In genomic region chr10:106175760-106176377, GRCh38 we compare ENCODE assay signal across 9 cellular contexts.
DNase-seq lines count a peak whose midpoint lies in the region; ATAC-seq and TF ChIP-seq lines count a peak whose summit lies in the region.
"Had no signal": no experiment of that assay in that cellular context is flagged by ENCODE, and none has a peak within 500 bp of the region (broad histone marks: within the 10 kb centered on the region; RNA-seq: fewer than 3 reads in every experiment).

No MANE protein-coding gene starts in this region.

- TF ChIP-seq CTCF in esophagus muscularis mucosa (IDR thresholded peaks at IDR 0.05): peak; percentile 52 to 62 (median 55)
- peak; percentile 65 for TF ChIP-seq CTCF in retinal pigment epithelial cell (conservative IDR thresholded peaks at IDR 0.05; ENCODE audit: low read depth, low read length)

- 44% methylated on average over 5 of the region's 5 CpGs for WGBS in esophagus muscularis mucosa

- intact Hi-C loops in esophagus muscularis mucosa (cut with DNase I): loop anchor here (2.0 kb wide), 1 partner anchor 225 kb away; no protein-coding TSS in a partner anchor

- no peaks in the 10 kb centered on the region for H3K4me1 ChIP-seq in esophagus muscularis mucosa

- H3K36me3 ChIP-seq in esophagus muscularis mucosa: no peaks in the 10 kb centered on the region

- no peak for TF ChIP-seq EP300 in esophagus muscularis mucosa (IDR thresholded peaks at IDR 0.05)

- H3K27me3 ChIP-seq in esophagus muscularis mucosa: no peaks in the 10 kb centered on the region

- H3K4me3 ChIP-seq in esophagus muscularis mucosa (no peak overlapping the region), retinal pigment epithelial cell (ENCODE audit: low read length) (no peak overlapping the region)

- H3K27ac ChIP-seq in esophagus muscularis mucosa (replicated peaks in 1 of 4): no peak overlapping the region

- no peak for ATAC-seq in HG02981 (IDR thresholded peaks at IDR 0.05; ENCODE audit: unreplicated experiment)

- DNase-seq in DMS79 treated with DMSO at 0.1 percent for 48 hours (lab: John Stamatoyannopoulos, UW): peak; percentile 0
- no peak for DNase-seq in DMS79 (lab: John Stamatoyannopoulos, UW)
- peak; percentile 2 for DNase-seq in NCI-H1694 (lab: John Stamatoyannopoulos, UW)
- no peak for DNase-seq in esophagus muscularis mucosa (ENCODE audit: extremely low spot score)
- DNase-seq in retinal pigment epithelial cell (ENCODE audit: low read depth): no peak
- DNase-seq in NCI-H187 (lab: John Stamatoyannopoulos, UW): no peak
- DNase-seq in NCI-H2227 (lab: John Stamatoyannopoulos, UW; ENCODE audit: unreplicated experiment): no peak
- DNase-seq: activated B cell treated with CpG ODN at 0.5 μM for 24 hours had no signal

- no peaks in the 10 kb centered on the region for H3K9me3 ChIP-seq in esophagus muscularis mucosa

- TF ChIP-seq POLR2A in esophagus muscularis mucosa (IDR thresholded peaks at IDR 0.05; ENCODE audit: low read depth): no peak

Comparison
In these comparisons a context has a peak if more than half of its experiments do, and no peak if none do; other contexts are left out.
1. DNase-seq: peak in DMS79 treated with DMSO at 0.1 percent for 48 hours (single experiment) and NCI-H1694 (single experiment); none in DMS79 (single experiment), esophagus muscularis mucosa (single experiment), retinal pigment epithelial cell (single experiment), NCI-H187 (0 of 2) and NCI-H2227 (single experiment).